Comparison of ENCODE assay signal across 13 cellular contexts in the genomic region with DNA sequence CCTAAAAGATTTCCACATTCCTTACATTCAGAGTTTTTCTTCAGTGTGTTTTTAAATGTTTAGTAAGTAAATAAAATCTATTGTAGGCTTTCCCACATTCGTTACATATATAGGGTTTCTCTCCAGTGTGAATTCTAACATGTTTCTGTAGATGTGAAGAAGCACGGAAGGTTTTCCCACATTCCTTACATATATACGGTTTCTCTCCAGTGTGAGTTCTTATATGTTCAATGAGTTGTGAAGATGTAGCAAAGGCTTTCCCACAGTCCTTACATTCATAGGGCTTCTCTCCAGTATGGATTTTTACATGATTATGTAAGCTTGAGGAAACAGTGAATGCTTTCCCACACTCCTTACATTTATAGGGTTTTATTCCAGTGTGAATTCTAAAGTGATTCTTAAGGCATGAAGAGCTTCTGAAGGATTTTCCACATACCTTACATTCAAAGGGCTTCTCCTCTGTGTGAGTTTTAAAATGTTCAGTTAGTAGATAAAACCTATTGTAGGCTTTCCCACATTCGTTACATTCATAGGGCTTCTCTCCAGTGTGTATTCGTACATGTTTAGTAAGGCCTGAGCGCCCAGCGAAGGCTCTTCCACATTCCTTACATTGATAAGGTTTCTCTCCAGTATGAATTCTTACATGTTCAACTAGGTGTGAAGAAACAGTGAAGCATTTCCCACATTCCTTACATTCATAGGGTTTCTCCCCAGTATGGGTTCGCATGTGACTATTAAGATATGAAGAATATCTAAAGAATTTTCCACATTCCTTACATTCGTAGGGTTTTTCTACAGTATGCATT. TPM values are rescaled to one million over a fixed set of nuclear protein-coding genes. Genes with fewer than 3 reads are reported as not detected.
DNase-seq lines count a peak whose midpoint lies in the region; ATAC-seq, FAIRE-seq and TF ChIP-seq lines count a peak whose summit lies in the region.
"Had no signal": no experiment of that assay in that cellular context is flagged by ENCODE, and none has a peak within 500 bp of the region (broad histone marks: within the 10 kb centered on the region; RNA-seq: fewer than 3 reads in every experiment).

No MANE protein-coding gene starts in this region.

- H2AFZ ChIP-seq in GM12878 (ENCODE audit: control insufficient read depth, low read depth, low read length), result no peak overlapping the region

- H3K27me3 ChIP-seq in HUES6 (ENCODE audit: control insufficient read depth, insufficient read depth, low read length) (no peaks in the 10 kb centered on the region), GM12878 (replicated peaks in 1 of 2; ENCODE audit: control insufficient read depth in 2 of 2, insufficient read depth in 2 of 2, low read length in 1 of 2) (no peaks in the 10 kb centered on the region), mesendoderm (ENCODE audit: insufficient read depth, low read length, poor library complexity) (no peaks in the 10 kb centered on the region), stomach (no peaks in the 10 kb centered on the region), esophagus muscularis mucosa (no peaks in the 10 kb centered on the region)
- H3K27me3 ChIP-seq: gastroesophageal sphincter, uterus had no signal

- H3K23ac ChIP-seq in mesendoderm (ENCODE audit: low read length), result no peak overlapping the region

- BruUV-seq in GM12878 (replicated peaks; lab: Mats Ljungman, UMichigan), result TSS peak; percentile 34

- TF ChIP-seq EP300 in GM12878 (IDR thresholded peaks at IDR 0.05; ENCODE audit: borderline replicate concordance in 1 of 2, control insufficient read depth in 1 of 2, low read depth in 2 of 2, low read length in 2 of 2), result no peak
- TF ChIP-seq EP300 in stomach (IDR thresholded peaks at IDR 0.05), result no peak
- TF ChIP-seq EP300 in esophagus muscularis mucosa (IDR thresholded peaks at IDR 0.05), result no peak

- no peak overlapping the region for H3K27ac ChIP-seq in HUES6 (ENCODE audit: low read depth, low read length)
- no peak overlapping the region for H3K27ac ChIP-seq in GM12878 (ENCODE audit: control insufficient read depth, insufficient read depth)
- H3K27ac ChIP-seq in mesendoderm (ENCODE audit: low read depth, low read length), result no peak overlapping the region
- no peak overlapping the region for H3K27ac ChIP-seq in stomach
- H3K27ac ChIP-seq in esophagus muscularis mucosa (replicated peaks in 1 of 4), result no peak overlapping the region
- H3K27ac ChIP-seq: gastroesophageal sphincter, uterus had no signal

- H3K9me3 ChIP-seq in HUES6 (ENCODE audit: control insufficient read depth, insufficient read depth, low read depth, low read length) (peaks cover 88% of the 10 kb centered on the region), GM12878 (replicated peaks; ENCODE audit: control insufficient read depth, insufficient read depth, low read length) (peaks cover 80% of the 10 kb centered on the region), stomach (peaks cover 79 to 100% (median 99%) of the 10 kb centered on the region in 4 donors), esophagus muscularis mucosa (peaks cover 21 to 100% (median 98%) of the 10 kb centered on the region in 4 donors)

- peak; percentile 21 for DNase-seq in NCI-H510A treated with DMSO at 0.1 percent for 48 hours (lab: John Stamatoyannopoulos, UW)
- DNase-seq in NCI-H510A (lab: John Stamatoyannopoulos, UW), result no peak
- DNase-seq in GM12878 (ENCODE audit: low read depth, low spot score), result no peak
- DNase-seq in mesendoderm, result peak; percentile 75
- DNase-seq in stomach, result no peak
- DNase-seq in stimulated activated CD8-positive, alpha-beta memory T cell treated with anti-CD3 and anti-CD28 coated beads, Interleukin-4, amount 100 ng/mL, for 48 hours, result no peak
- DNase-seq in esophagus muscularis mucosa (ENCODE audit: extremely low spot score), result no peak
- DNase-seq: caudate nucleus, retina, uterus had no signal

- no peak overlapping the region for H4K8ac ChIP-seq in mesendoderm (ENCODE audit: low read depth, low read length)

- no peak overlapping the region for H2AK5ac ChIP-seq in mesendoderm (ENCODE audit: low read length)

- H2BK5ac ChIP-seq in mesendoderm (ENCODE audit: low read length), result no peak overlapping the region

- 96% methylated on average over 9 of the region's 9 CpGs for WGBS in GM12878 (ENCODE audit: insufficient coverage, insufficient replicate concordance, low lambda C conversion rate, missing lambda C conversion rate)
- no CpG with 5 or more reads among the region's 9 CpGs for WGBS in mesendoderm (ENCODE audit: extremely low coverage, insufficient coverage, low lambda C conversion rate)
- WGBS in stomach, 5 donors, result 97 to 99% (median 97%) methylated on average over 9 of the region's 9 CpGs
- 98% methylated on average over 9 of the region's 9 CpGs for WGBS in esophagus muscularis mucosa

- H2BK15ac ChIP-seq in mesendoderm (replicated peaks; ENCODE audit: low read depth), result no peak overlapping the region

- TF ChIP-seq CTCF in GM12878 (IDR thresholded peaks at IDR 0.05 in 2 of 3, conservative IDR thresholded peaks at IDR 0.05 in 1 of 3; ENCODE audit: control insufficient read depth in 2 of 3, extremely low read depth in 1 of 3, insufficient read depth in 1 of 3, low read depth in 3 of 3, low read length in 3 of 3), result no peak
- TF ChIP-seq CTCF in stomach (IDR thresholded peaks at IDR 0.05), result no peak
- TF ChIP-seq CTCF in esophagus muscularis mucosa (IDR thresholded peaks at IDR 0.05), result no peak

- H3K18ac ChIP-seq in mesendoderm (ENCODE audit: low read length), result no peak overlapping the region

- no peak overlapping the region for H4K5ac ChIP-seq in mesendoderm (ENCODE audit: low read length)

- TF ChIP-seq RAD21 in GM12878 (IDR thresholded peaks at IDR 0.05; ENCODE audit: insufficient read depth, low read depth, low read length), result no peak

- H3K4me2 ChIP-seq in GM12878 (ENCODE audit: control insufficient read depth, insufficient read depth) (no peak overlapping the region), mesendoderm (ENCODE audit: low read length) (no peak overlapping the region)

- H3K4me3 ChIP-seq in HUES6 (ENCODE audit: low read depth, low read length), result peak overlapping the region; percentile 15; the same call in 1 of the 2 replicates
- H3K4me3 ChIP-seq in GM12878, result no peak overlapping the region
- H3K4me3 ChIP-seq in mesendoderm (ENCODE audit: low read length), result peak overlapping the region; percentile 8
- no peak overlapping the region for H3K4me3 ChIP-seq in stomach
- peak overlapping the region in 1 of 4 donors; percentile 3 for H3K4me3 ChIP-seq in esophagus muscularis mucosa
- H3K4me3 ChIP-seq: gastroesophageal sphincter, HAP-1, uterus had no signal

- RAD21 ChIA-PET in GM12878 (lab: Charles Lee; ENCODE audit: unreplicated experiment), result no interaction called here

- H3K36me3 ChIP-seq in HUES6 (ENCODE audit: control insufficient read depth, insufficient read depth, low read length) (peaks cover 99% of the 10 kb centered on the region), GM12878 (ENCODE audit: control insufficient read depth in 2 of 2, insufficient read depth in 2 of 2, low read length in 1 of 2) (peaks cover 17 to 59% of the 10 kb centered on the region in 2 experiments), mesendoderm (ENCODE audit: control insufficient read depth, insufficient read depth, low read length) (peaks cover 29% of the 10 kb centered on the region), stomach (peaks cover 71 to 100% (median 96%) of the 10 kb centered on the region in 4 donors), esophagus muscularis mucosa (peaks cover 74 to 91% (median 82%) of the 10 kb centered on the region in 4 donors)

- H3K56ac ChIP-seq in mesendoderm (ENCODE audit: low read length), result no peak overlapping the region

- H3K9ac ChIP-seq in HUES6 (ENCODE audit: low read length) (no peak overlapping the region), GM12878 (ENCODE audit: control insufficient read depth, insufficient read depth, low read length) (no peak overlapping the region), mesendoderm (ENCODE audit: low read length) (no peak overlapping the region)

- no peak for FAIRE-seq in GM12878 (lab: Jason Lieb, UNC)

- intact Hi-C loops in GM12878 (cut with micrococcal nuclease; ENCODE audit: unreplicated experiment) (no loop called here), stomach (cut with DNase I; ENCODE audit: low total_unique reads) (no loop called here), esophagus muscularis mucosa (cut with DNase I) (no loop called here)

- SMC1A ChIA-PET in GM12878 (lab: Charles Lee; ENCODE audit: uncharacterized antibody, unreplicated experiment), result no interaction called here

- CTCF ChIA-PET in GM12878 (lab: Yijun Ruan, JAX), result no interaction called here

- H3K79me1 ChIP-seq in mesendoderm (ENCODE audit: low read length), result peaks cover 12% of the 10 kb centered on the region

- H2BK120ac ChIP-seq in mesendoderm (ENCODE audit: low read depth, low read length), result no peak overlapping the region

- TF ChIP-seq POLR2A in GM12878 (IDR thresholded peaks at IDR 0.05; ENCODE audit: low read depth, low read length), result no peak
- no peak for TF ChIP-seq POLR2A in stomach (IDR thresholded peaks at IDR 0.05)
- TF ChIP-seq POLR2A in esophagus muscularis mucosa (IDR thresholded peaks at IDR 0.05; ENCODE audit: low read depth), result no peak

- in situ Hi-C loops in GM12878 (cut with MboI), result no loop called here

- POLR2A ChIA-PET in GM12878 (lab: Charles Lee), result no interaction called here

- H3K4ac ChIP-seq in mesendoderm (ENCODE audit: low read depth, low read length), result no peak overlapping the region

- no peaks in the 10 kb centered on the region for H4K20me1 ChIP-seq in GM12878 (ENCODE audit: control insufficient read depth, insufficient read depth)

- H3K79me2 ChIP-seq in GM12878 (ENCODE audit: control insufficient read depth, insufficient read depth, low read length), result peaks cover 4% of the 10 kb centered on the region
- peaks cover 68% of the 10 kb centered on the region for H3K79me2 ChIP-seq in mesendoderm (ENCODE audit: control insufficient read depth, insufficient read depth, low read length)

- ATAC-seq in GM12878, result no peak
- ATAC-seq: gastroesophageal sphincter had no signal

- H3K4me1 ChIP-seq in HUES6 (ENCODE audit: control insufficient read depth, insufficient read depth, low read length) (no peaks in the 10 kb centered on the region), GM12878 (ENCODE audit: control insufficient read depth, insufficient read depth, low read length) (no peaks in the 10 kb centered on the region), mesendoderm (ENCODE audit: control insufficient read depth, low read depth, low read length) (no peaks in the 10 kb centered on the region), stomach (no peaks in the 10 kb centered on the region), esophagus muscularis mucosa (no peaks in the 10 kb centered on the region)
- H3K4me1 ChIP-seq: gastroesophageal sphincter, HAP-1, uterus had no signal

RNA-seq across cellular contexts. Expression of a gene that starts 18.2 kb away (rescaled TPM):
- total RNA-seq in GM12878 (2013; cell fraction: nucleolus; rRNA removed), result 116 and 119 TPM in 2 replicates
- total RNA-seq in GM12878 (2014; rRNA removed) (55.0 and 69.4 TPM in 2 replicates), GM12878 (2014; rRNA removed; fragmentation: Illumina TruSeq; extraction: Trizol) (75.0 and 75.5 TPM in 2 replicates), GM12878 (2021) (44.9 and 47.1 TPM in 2 replicates), stomach (10 to 100 TPM in 4 of 5 donors, 1 to 10 TPM in 1; 4.1 to 72.4 (median 27.4) TPM), esophagus muscularis mucosa (10 to 100 TPM; 18.3 to 31.1 (median 25.5) TPM)
- 13.3 TPM for polyA plus RNA-seq in GM12878 (2011; ENCODE audit: low read depth)
- polyA plus RNA-seq in GM12878 (2011; rRNA removed) (20.0 and 28.0 TPM in 2 replicates), GM12878 (2014; fragmentation: Illumina TruSeq; extraction: Trizol) (18.0 and 24.6 TPM in 2 replicates), GM12878 (2014; fragmentation: Nextera tagmentation; extraction: Ambion mirVana) (10 to 100 TPM in 1 of 2 experiments, 1 to 10 TPM in 1; 4.8 to 14.6 TPM), GM12878 (2014; rRNA removed) (12.8 and 13.5 TPM in 2 replicates), GM12878 (2016; fragmentation: Nextera tagmentation; extraction: Ambion mirVana) (10 to 100 TPM; 14.3 to 17.4 TPM), stomach (1 to 10 TPM; 1.8 to 6.2 (median 2.8) TPM)
- polyA plus RNA-seq in GM12878 (2011; cell fraction: cytosol; rRNA removed), result 6.6 and 9.5 TPM in 2 replicates
- 10.6 and 12.5 TPM in 2 replicates for polyA plus RNA-seq in GM12878 (2011; cell fraction: nucleus; rRNA removed)
- polyA plus RNA-seq in GM12878 (2012), result 13.4 and 16.8 TPM in 2 replicates
- polyA minus RNA-seq in GM12878 (2011; rRNA and poly(A)+ RNA removed), result 35.3 and 51.1 TPM in 2 replicates
- polyA minus RNA-seq in GM12878 (2011; cell fraction: cytosol; rRNA and poly(A)+ RNA removed), result 26.5 and 29.9 TPM in 2 replicates
- polyA minus RNA-seq in GM12878 (2011; cell fraction: nucleus; rRNA and poly(A)+ RNA removed), result 8.8 and 10.9 TPM in 2 replicates
- polyA plus RNA-seq in mesendoderm (2013, experiment 1 of 2), result 56.1 TPM
- polyA plus RNA-seq in mesendoderm (2013, experiment 2 of 2), result 53.7 TPM

RNA-seq across cellular contexts. Expression of a gene that starts 27.7 kb away (rescaled TPM):
- total RNA-seq in GM12878 (2013; cell fraction: nucleolus; rRNA removed), result 12.2 and 14.0 TPM in 2 replicates
- total RNA-seq in GM12878 (2014; rRNA removed) (7.1 and 8.6 TPM in 2 replicates), GM12878 (2014; rRNA removed; fragmentation: Illumina TruSeq; extraction: Trizol) (10.0 and 10.5 TPM in 2 replicates), GM12878 (2021) (10.1 and 11.3 TPM in 2 replicates), stomach (10 to 100 TPM in 1 of 5 donors, 1 to 10 TPM in 4; 1.4 to 22.2 (median 5.8) TPM), esophagus muscularis mucosa (10 to 100 TPM; 13.7 to 19.4 (median 17.5) TPM)
- polyA plus RNA-seq in GM12878 (2011; ENCODE audit: low read depth), result 3.1 TPM
- polyA plus RNA-seq in GM12878 (2011; rRNA removed) (3.0 and 4.0 TPM in 2 replicates), GM12878 (2014; fragmentation: Illumina TruSeq; extraction: Trizol) (6.3 and 6.5 TPM in 2 replicates), GM12878 (2014; fragmentation: Nextera tagmentation; extraction: Ambion mirVana) (1 to 10 TPM; 3.5 TPM), GM12878 (2014; rRNA removed) (3.0 and 3.8 TPM in 2 replicates), GM12878 (2016; fragmentation: Nextera tagmentation; extraction: Ambion mirVana) (1 to 10 TPM; 8.3 to 9.2 TPM), stomach (1 to 10 TPM; 2.0 to 3.2 (median 2.3) TPM)
- polyA plus RNA-seq in GM12878 (2011; cell fraction: cytosol; rRNA removed), result 1.4 and 1.7 TPM in 2 replicates
- 1.9 and 2.4 TPM in 2 replicates for polyA plus RNA-seq in GM12878 (2011; cell fraction: nucleus; rRNA removed)
- polyA plus RNA-seq in GM12878 (2012), result 4.5 and 4.7 TPM in 2 replicates
- 7.1 and 12.2 TPM in 2 replicates for polyA minus RNA-seq in GM12878 (2011; rRNA and poly(A)+ RNA removed)
- polyA minus RNA-seq in GM12878 (2011; cell fraction: cytosol; rRNA and poly(A)+ RNA removed), result 2.2 and 2.7 TPM in 2 replicates
- polyA minus RNA-seq in GM12878 (2011; cell fraction: nucleus; rRNA and poly(A)+ RNA removed), result 2.4 and 3.3 TPM in 2 replicates
- polyA plus RNA-seq in mesendoderm (2013, experiment 1 of 2), result 9.0 TPM
- 9.3 TPM for polyA plus RNA-seq in mesendoderm (2013, experiment 2 of 2)

RNA-seq across cellular contexts. Expression of a gene that starts 54.9 kb away (rescaled TPM):
- total RNA-seq in GM12878 (2013; cell fraction: nucleolus; rRNA removed), result 97.5 and 99.9 TPM in 2 replicates
- 15.3 and 23.7 TPM in 2 replicates for total RNA-seq in GM12878 (2014; rRNA removed)
- total RNA-seq in GM12878 (2014; rRNA removed; fragmentation: Illumina TruSeq; extraction: Trizol), result 23.7 and 24.0 TPM in 2 replicates
- total RNA-seq in GM12878 (2021), result 17.7 and 21.2 TPM in 2 replicates
- 12.1 TPM for polyA plus RNA-seq in GM12878 (2011; ENCODE audit: low read depth)
- polyA plus RNA-seq in GM12878 (2011; rRNA removed), result 38.2 and 44.2 TPM in 2 replicates
- polyA plus RNA-seq in GM12878 (2011; cell fraction: cytosol; rRNA removed), result 23.3 and 26.9 TPM in 2 replicates
- polyA plus RNA-seq in GM12878 (2011; cell fraction: nucleus; rRNA removed), result 44.4 and 56.0 TPM in 2 replicates
- 20.8 and 21.0 TPM in 2 replicates for polyA plus RNA-seq in GM12878 (2012)
- polyA plus RNA-seq in GM12878 (2014; fragmentation: Illumina TruSeq; extraction: Trizol), result 25.5 and 28.0 TPM in 2 replicates
- 10 to 100 TPM; 12.8 to 18.8 TPM for polyA plus RNA-seq in GM12878 (2014; fragmentation: Nextera tagmentation; extraction: Ambion mirVana)
- 17.0 and 19.4 TPM in 2 replicates for polyA plus RNA-seq in GM12878 (2014; rRNA removed)
- polyA plus RNA-seq in GM12878 (2016; fragmentation: Nextera tagmentation; extraction: Ambion mirVana), result 10 to 100 TPM; 18.3 to 23.2 TPM
- 59.7 and 79.6 TPM in 2 replicates for polyA minus RNA-seq in GM12878 (2011; rRNA and poly(A)+ RNA removed)
- polyA minus RNA-seq in GM12878 (2011; cell fraction: cytosol; rRNA and poly(A)+ RNA removed), result 15.1 and 18.9 TPM in 2 replicates
- polyA minus RNA-seq in GM12878 (2011; cell fraction: nucleus; rRNA and poly(A)+ RNA removed), result 43.5 and 57.7 TPM in 2 replicates
- polyA plus RNA-seq in mesendoderm (2013, experiment 1 of 2), result 33.8 TPM
- 30.5 TPM for polyA plus RNA-seq in mesendoderm (2013, experiment 2 of 2)
- total RNA-seq in stomach, result 10 to 100 TPM in 3 of 5 donors, 1 to 10 TPM in 2; 7.0 to 47.9 (median 18.7) TPM
- 10 to 100 TPM; 11.6 to 24.7 (median 20.2) TPM for polyA plus RNA-seq in stomach
- 10 to 100 TPM; 26.8 to 40.3 (median 35.8) TPM for total RNA-seq in esophagus muscularis mucosa

Comparison
In these comparisons a context has a peak if more than half of its experiments do, and no peak if none do; other contexts are left out.
1. DNase-seq: peak in NCI-H510A treated with DMSO at 0.1 percent for 48 hours (single experiment) and mesendoderm (single experiment); none in NCI-H510A (single experiment), GM12878 (single experiment), stomach (single experiment), stimulated activated CD8-positive, alpha-beta memory T cell treated with anti-CD3 and anti-CD28 coated beads, Interleukin-4, amount 100 ng/mL, for 48 hours (single experiment) and esophagus muscularis mucosa (single experiment).
2. H3K4me3 ChIP-seq: peak in HUES6 (single experiment) and mesendoderm (single experiment); none in GM12878 (single experiment) and stomach (0 of 4).